In genomic region chr11:65565624-65566453, GRCh38 we compare ENCODE assay signal across 10 cellular contexts. TPM values are rescaled to one million over a fixed set of nuclear protein-coding genes. Genes with fewer than 3 reads are reported as not detected.
A peak's percentile ranks its signal among the peaks of the same experiment; 100 is the strongest.
DNase-seq lines count a peak whose midpoint lies in the region; ATAC-seq and TF ChIP-seq lines count a peak whose summit lies in the region.
"Had no signal": no experiment of that assay in that cellular context is flagged by ENCODE, and none has a peak within 500 bp of the region (broad histone marks: within the 10 kb centered on the region; RNA-seq: fewer than 3 reads in every experiment).

No MANE protein-coding gene starts in this region.

- H3K27ac Mint-ChIP-seq in HFFc6 (peak overlapping the region; percentile 56; the same call in 1 of the 2 replicates), T-cell (peak overlapping the region; percentile 98 to 99)
- peak overlapping the region; percentile 88 for H3K27ac Mint-ChIP-seq in stimulated activated naive B cell treated with anti-CD40 and anti-IgM and Interleukin-4, amounts not matched to agents 10 μg/mL and 1 μg/mL and 100 μg/mL, for 72 hours

- CTCF ChIA-PET in T-cell (lab: Charles Lee), result interaction anchor here (0.7 to 2.1 kb wide), 13 partner anchors 9 to 642 kb away, joined by 3 to 17 read pairs (median 5); partner anchors contain the start of gene EHBP1L1 (in 1 of the 2)

- no peak for TF ChIP-seq CTCF in HFFc6 (IDR thresholded peaks at IDR 0.05)

- POLR2A ChIA-PET in T-cell (lab: Charles Lee), result interaction anchor here (0.5 to 1.7 kb wide), 11 partner anchors 10 to 1055 kb away, joined by 3 to 10 read pairs (median 3); partner anchors contain the start of genes EHBP1L1 (in 1 of the 2) and MALAT1 (in 1 of the 2)

- H3K27me3 Mint-ChIP-seq in HFFc6 (ENCODE audit: insufficient read depth), result peaks cover 7% of the 10 kb centered on the region
- H3K27me3 Mint-ChIP-seq in T-cell, result no peaks in the 10 kb centered on the region
- H3K27me3 Mint-ChIP-seq in stimulated activated naive B cell treated with anti-CD40 and anti-IgM and Interleukin-4, amounts not matched to agents 10 μg/mL and 1 μg/mL and 100 μg/mL, for 72 hours, result no peaks in the 10 kb centered on the region

- DNase-seq in HFFc6, result no peak
- DNase-seq in T-cell, result peak in 22 of 34 experiments; percentile 43 to 69 (median 52)
- peak; percentile 54 for DNase-seq in dermis blood vessel endothelial cell
- no peak for DNase-seq in stimulated activated naive B cell treated with anti-CD40 and anti-IgM and Interleukin-4, amounts not matched to agents 10 μg/mL and 1 μg/mL and 100 μg/mL, for 72 hours
- no peak for DNase-seq in HuH-7.5 (ENCODE audit: low spot score)
- DNase-seq in Ammon's horn (ENCODE audit: low spot score), result no peak
- DNase-seq: GOT3, NCI-H524 had no signal

- no peak overlapping the region for H3K4me3 Mint-ChIP-seq in HFFc6
- peak overlapping the region; percentile 65 to 98 (median 73) for H3K4me3 Mint-ChIP-seq in T-cell
- peak overlapping the region; percentile 10 to 44 for H3K4me3 Mint-ChIP-seq in stimulated activated naive B cell treated with anti-CD40 and anti-IgM and Interleukin-4, amounts not matched to agents 10 μg/mL and 1 μg/mL and 100 μg/mL, for 72 hours

- H3K36me3 Mint-ChIP-seq in HFFc6 (ENCODE audit: low read depth) (peaks cover 12% of the 10 kb centered on the region), T-cell (peaks cover 9% of the 10 kb centered on the region)
- H3K36me3 Mint-ChIP-seq in stimulated activated naive B cell treated with anti-CD40 and anti-IgM and Interleukin-4, amounts not matched to agents 10 μg/mL and 1 μg/mL and 100 μg/mL, for 72 hours, result peaks cover 9 to 12% of the 10 kb centered on the region in 2 donors

- H3K4me1 Mint-ChIP-seq in HFFc6 (ENCODE audit: low read depth) (peaks cover 46% of the 10 kb centered on the region), T-cell (peaks cover 65 to 68% (median 65%) of the 10 kb centered on the region in 3 donors)
- H3K4me1 Mint-ChIP-seq in stimulated activated naive B cell treated with anti-CD40 and anti-IgM and Interleukin-4, amounts not matched to agents 10 μg/mL and 1 μg/mL and 100 μg/mL, for 72 hours, result peaks cover 35 to 47% of the 10 kb centered on the region in 2 donors

- no peak for ATAC-seq in T-cell (replicated peaks in 1 of 4)
- no peak for ATAC-seq in stimulated activated naive B cell treated with anti-CD40 and anti-IgM and Interleukin-4, amounts not matched to agents 10 μg/mL and 1 μg/mL and 100 μg/mL, for 72 hours (replicated peaks)
- ATAC-seq in GM19023 (IDR thresholded peaks at IDR 0.05; ENCODE audit: unreplicated experiment), result no peak
- ATAC-seq: pancreas had no signal

- H3K9me3 Mint-ChIP-seq in HFFc6 (no peaks in the 10 kb centered on the region), T-cell (no peaks in the 10 kb centered on the region)
- no peaks in the 10 kb centered on the region for H3K9me3 Mint-ChIP-seq in stimulated activated naive B cell treated with anti-CD40 and anti-IgM and Interleukin-4, amounts not matched to agents 10 μg/mL and 1 μg/mL and 100 μg/mL, for 72 hours

RNA-seq across cellular contexts. Expression of gene ZNRD2, which starts 4.4 kb away (rescaled TPM):
- 10 to 100 TPM; 57.7 to 72.0 (median 64.3) TPM for total RNA-seq in HFFc6 (2021; fragmentation: NEBNext Ultra II Directional; extraction: Animal tissue kit (Norgen Biotek cat#: 25700))
- 10 to 100 TPM; 32.5 to 36.9 (median 34.5) TPM for total RNA-seq in T-cell
- total RNA-seq in dermis blood vessel endothelial cell, result 38.7 and 47.5 TPM in 2 replicates

RNA-seq across cellular contexts. Expression of gene FAM89B, which starts 6.5 kb away (rescaled TPM):
- 10 to 100 TPM; 40.9 to 52.8 (median 43.7) TPM for total RNA-seq in HFFc6 (2021; fragmentation: NEBNext Ultra II Directional; extraction: Animal tissue kit (Norgen Biotek cat#: 25700))
- total RNA-seq in T-cell (10 to 100 TPM; 36.3 to 72.9 (median 69.3) TPM), dermis blood vessel endothelial cell (23.3 and 24.8 TPM in 2 replicates)

RNA-seq across cellular contexts. Expression of gene LTBP3, which starts 7.7 kb away (rescaled TPM):
- total RNA-seq in HFFc6 (2021; fragmentation: NEBNext Ultra II Directional; extraction: Animal tissue kit (Norgen Biotek cat#: 25700)), result 10 to 100 TPM; 64.0 to 78.1 (median 66.0) TPM
- total RNA-seq in T-cell, result 100 to 1,000 TPM; 200 to 364 (median 284) TPM
- 31.1 and 48.2 TPM in 2 replicates for total RNA-seq in dermis blood vessel endothelial cell

RNA-seq across cellular contexts. Expression of gene EHBP1L1, which starts 10.0 kb away (rescaled TPM):
- 10 to 100 TPM; 47.5 to 69.3 (median 61.3) TPM for total RNA-seq in HFFc6 (2021; fragmentation: NEBNext Ultra II Directional; extraction: Animal tissue kit (Norgen Biotek cat#: 25700))
- total RNA-seq in T-cell (100 to 1,000 TPM; 115 to 170 (median 150) TPM), dermis blood vessel endothelial cell (15.7 and 15.9 TPM in 2 replicates)

RNA-seq across cellular contexts. Expression of gene KCNK7, which starts 29.8 kb away (rescaled TPM):
- total RNA-seq in HFFc6 (2021; fragmentation: NEBNext Ultra II Directional; extraction: Animal tissue kit (Norgen Biotek cat#: 25700)), result under 1 TPM in 3 of 6 experiments, not detected in 3; 0.16 to 0.31 (median 0.30) TPM
- 1 to 10 TPM; 2.3 to 8.0 (median 3.6) TPM for total RNA-seq in T-cell
- total RNA-seq in dermis blood vessel endothelial cell, result 0.14 and 0.17 TPM in 2 replicates

Comparison
In these comparisons a context has a peak if more than half of its experiments do, and no peak if none do; other contexts are left out.
1. DNase-seq: peak in T-cell (22 of 34) and dermis blood vessel endothelial cell (single experiment); none in HFFc6 (single experiment), stimulated activated naive B cell treated with anti-CD40 and anti-IgM and Interleukin-4, amounts not matched to agents 10 μg/mL and 1 μg/mL and 100 μg/mL, for 72 hours (single experiment), HuH-7.5 (single experiment) and Ammon's horn (single experiment).
2. Peak in every context shown above with its lines, with median percentiles within 50 percentile points of each other: H3K27ac Mint-ChIP-seq.